In genomic region chr5:140372971-140373487, GRCh38 we compare ENCODE assay signal across 1 cellular context.
A peak's percentile ranks its signal among the peaks of the same experiment; 100 is the strongest.
TF ChIP-seq lines count a peak whose summit lies in the region.

No MANE protein-coding gene starts in this region.

TF ChIP-seq in HEK293, 187 proteins besides CTCF, POLR2A, EP300 and RAD21 (continued from another document and continues in another):
- no peak for TF ChIP-seq GLIS2 (tag by site-specific recombination; IDR thresholded peaks at IDR 0.05)
- TF ChIP-seq ELK4 (IDR thresholded peaks at IDR 0.05; ENCODE audit: borderline replicate concordance, low read depth, low read length) = no peak
- no peak for TF ChIP-seq ZSCAN5A (tag by site-specific recombination; IDR thresholded peaks at IDR 0.05)
- TF ChIP-seq ZNF391 (tag by site-specific recombination; IDR thresholded peaks at IDR 0.05; ENCODE audit: borderline replicate concordance, low read depth) = no peak
- no peak for TF ChIP-seq INSM2 (tag by site-specific recombination; IDR thresholded peaks at IDR 0.05)
- TF ChIP-seq ZNF416 (tag by site-specific recombination; IDR thresholded peaks at IDR 0.05) = no peak
- TF ChIP-seq ZNF76 (tag by site-specific recombination; IDR thresholded peaks at IDR 0.05; ENCODE audit: borderline replicate concordance, low read depth) = no peak
- no peak for TF ChIP-seq ZNF692 (tag by site-specific recombination; IDR thresholded peaks at IDR 0.05)
- peak; percentile 66 for TF ChIP-seq KLF10 (tag by site-specific recombination; IDR thresholded peaks at IDR 0.05)
- no peak for TF ChIP-seq ZNF211 (tag by site-specific recombination; IDR thresholded peaks at IDR 0.05; ENCODE audit: low read depth)
- no peak for TF ChIP-seq ZNF677 (tag by site-specific recombination; IDR thresholded peaks at IDR 0.05)
- TF ChIP-seq ZNF148 (tag by site-specific recombination; IDR thresholded peaks at IDR 0.05; ENCODE audit: borderline replicate concordance) = no peak
- TF ChIP-seq OSR2 (tag by site-specific recombination; IDR thresholded peaks at IDR 0.05) = 0 out of 2 replicates have a peak, but pooled peaks have one; percentile 15
- peak; percentile 92 for TF ChIP-seq ZBTB11 (tag by site-specific recombination; conservative IDR thresholded peaks at IDR 0.05; ENCODE audit: low read depth)
- no peak for TF ChIP-seq ZBTB6 (tag by site-specific recombination; IDR thresholded peaks at IDR 0.05)
- no peak for TF ChIP-seq PRDM10 (tag by site-specific recombination; IDR thresholded peaks at IDR 0.05)
- TF ChIP-seq ZNF513 (tag by site-specific recombination; IDR thresholded peaks at IDR 0.05) = no peak
- no peak for TF ChIP-seq ZNF548 (tag by site-specific recombination; IDR thresholded peaks at IDR 0.05)
- TF ChIP-seq ZNF132 (tag by site-specific recombination; IDR thresholded peaks at IDR 0.05; ENCODE audit: borderline replicate concordance) = no peak
- no peak for TF ChIP-seq BCL6B (tag by site-specific recombination; IDR thresholded peaks at IDR 0.05)
- TF ChIP-seq ZBTB26 (tag by site-specific recombination; optimal IDR thresholded peaks at IDR 0.05) = peak; percentile 3
- TF ChIP-seq ZNF112 (tag by site-specific recombination; IDR thresholded peaks at IDR 0.05) = no peak
- TF ChIP-seq ZNF792 (tag by site-specific recombination; IDR thresholded peaks at IDR 0.05) = no peak
- peak; percentile 73 for TF ChIP-seq ZBTB48 (tag by site-specific recombination; IDR thresholded peaks at IDR 0.05)
- no peak for TF ChIP-seq ZSCAN4 (tag by site-specific recombination; IDR thresholded peaks at IDR 0.05)
- TF ChIP-seq ZFP41 (tag by site-specific recombination; IDR thresholded peaks at IDR 0.05; ENCODE audit: borderline replicate concordance) = no peak
